ENCODE assay signal across 27 cellular contexts in genomic region chr20:61529354-61529753, GRCh38.
A peak's percentile ranks its signal among the peaks of the same experiment; 100 is the strongest.
DNase-seq lines count a peak whose midpoint lies in the region; ATAC-seq and TF ChIP-seq lines count a peak whose summit lies in the region.
"Had no signal": no experiment of that assay in that cellular context is flagged by ENCODE, and none has a peak within 500 bp of the region (broad histone marks: within the 10 kb centered on the region; RNA-seq: fewer than 3 reads in every experiment).

No MANE protein-coding gene starts in this region.

- TF ChIP-seq CTCF in MCF 10A (IDR thresholded peaks at IDR 0.05; ENCODE audit: unreplicated experiment) (no peak), breast epithelium (IDR thresholded peaks at IDR 0.05) (no peak), mammary epithelial cell (conservative IDR thresholded peaks at IDR 0.05 in 1 of 2, IDR thresholded peaks at IDR 0.05 in 1 of 2; ENCODE audit: extremely low read depth in 1 of 2, insufficient read depth in 1 of 2, low read depth in 1 of 2, low read length in 2 of 2) (no peak), foreskin keratinocyte (conservative IDR thresholded peaks at IDR 0.05) (no peak), WTC11 (IDR thresholded peaks at IDR 0.05) (no peak)

- dilution Hi-C loops in mammary epithelial cell (cut with HindIII; ENCODE audit: low sequenced_read_pairs) = no loop called here

- no peaks in the 10 kb centered on the region for H3K27me3 Mint-ChIP-seq in MCF 10A (ENCODE audit: insufficient read depth, unreplicated experiment)
- H3K27me3 Mint-ChIP-seq in WTC11 (ENCODE audit: low read depth) = peaks cover 23% of the 10 kb centered on the region
- H3K27me3 Mint-ChIP-seq: CD4-positive, CD25-positive, alpha-beta regulatory T cell; IgD-negative memory B cell had no signal

- H3K27ac ChIP-seq in breast epithelium = no peak overlapping the region
- no peak overlapping the region for H3K27ac ChIP-seq in mammary epithelial cell (ENCODE audit: insufficient read depth, low read depth, low read length)
- no peak overlapping the region for H3K27ac ChIP-seq in foreskin keratinocyte
- H3K27ac ChIP-seq: 22Rv1, BLaER1, SJSA1 had no signal

- DNase-seq in MCF 10A (ENCODE audit: unreplicated experiment) = peak; percentile 63
- no peak for DNase-seq in breast epithelium (ENCODE audit: low spot score in 2 of 2)
- peak; percentile 86 for DNase-seq in mammary epithelial cell
- DNase-seq in foreskin keratinocyte = peak; percentile 93 to 94
- no peak for DNase-seq in WTC11 (ENCODE audit: low spot score)
- DNase-seq in activated CD8-positive, alpha-beta memory T cell treated with anti-CD3 and anti-CD28 coated beads for 24 hours = no peak
- no peak for DNase-seq in midbrain (lab: John Stamatoyannopoulos, UW)
- DNase-seq: CD4-positive, CD25-positive, alpha-beta regulatory T cell; DMS153; DND-41; H9; HFFc6; NCI-H1092; NCI-H1417 treated with DMSO at 0.1 percent for 48 hours; NCI-H187; NCI-H2081 treated with DMSO at 0.1 percent for 48 hours; NCI-H2171 treated with DMSO at 0.1 percent for 48 hours; NCI-H345; NCI-H524; NCI-H774 had no signal

- H3K36me3 ChIP-seq in breast epithelium (no peaks in the 10 kb centered on the region), mammary epithelial cell (ENCODE audit: insufficient read depth, low read length) (no peaks in the 10 kb centered on the region)
- H3K36me3 ChIP-seq: BLaER1, SJSA1 had no signal

- no peak for TF ChIP-seq POLR2A in breast epithelium (IDR thresholded peaks at IDR 0.05)

- no peak overlapping the region for H3K9ac ChIP-seq in mammary epithelial cell (ENCODE audit: insufficient read depth, low read length)
- H3K9ac ChIP-seq: BLaER1 had no signal

- H3K4me3 Mint-ChIP-seq in MCF 10A (ENCODE audit: unreplicated experiment) = no peak overlapping the region
- no peak overlapping the region for H3K4me3 Mint-ChIP-seq in WTC11
- H3K4me3 Mint-ChIP-seq: CD4-positive, CD25-positive, alpha-beta regulatory T cell; GM23338; H9; HFFc6; IgD-negative memory B cell had no signal

- H2AFZ ChIP-seq in mammary epithelial cell (ENCODE audit: low read depth, low read length) = no peak overlapping the region
- H2AFZ ChIP-seq: GM23338 had no signal

- H3K4me1 Mint-ChIP-seq in MCF 10A (ENCODE audit: insufficient read depth, unreplicated experiment) (peaks cover 16% of the 10 kb centered on the region), WTC11 (peaks cover 18% of the 10 kb centered on the region)
- H3K4me1 Mint-ChIP-seq: CD4-positive, CD25-positive, alpha-beta regulatory T cell; IgD-negative memory B cell had no signal

- CTCF ChIA-PET in MCF 10A (lab: Yijun Ruan, JAX) = interaction anchor here (0.6 kb wide), 1 partner anchor 243 kb away, joined by 8 read pairs; no protein-coding TSS in a partner anchor
- CTCF ChIA-PET in mammary epithelial cell (lab: Charles Lee; ENCODE audit: low non-redundant PET) = no interaction called here
- CTCF ChIA-PET in WTC11 (lab: Charles Lee) = no interaction called here

- H3K27me3 ChIP-seq in breast epithelium (peaks cover 0 to 16% of the 10 kb centered on the region in 2 donors), mammary epithelial cell (ENCODE audit: insufficient read depth, low read length) (no peaks in the 10 kb centered on the region), foreskin keratinocyte (no peaks in the 10 kb centered on the region)
- H3K27me3 ChIP-seq: BLaER1 had no signal

- no peaks in the 10 kb centered on the region for H4K20me1 ChIP-seq in mammary epithelial cell (ENCODE audit: insufficient read depth, low read length)

- peak overlapping the region; percentile 50 for H3K27ac Mint-ChIP-seq in MCF 10A (ENCODE audit: low read depth, unreplicated experiment)
- H3K27ac Mint-ChIP-seq in WTC11 = no peak overlapping the region
- H3K27ac Mint-ChIP-seq: CD4-positive, CD25-positive, alpha-beta regulatory T cell; GM23338; H9; HFFc6; IgD-negative memory B cell had no signal

- WGBS in mammary epithelial cell (ENCODE audit: low coverage, missing lambda C conversion rate) = 27% methylated on average over 4 of the region's 5 CpGs

- H3K4me3 ChIP-seq in breast epithelium (no peak overlapping the region), mammary epithelial cell (replicated peaks in 1 of 3; ENCODE audit: insufficient read depth in 1 of 3, low read depth in 2 of 3, low read length in 3 of 3) (no peak overlapping the region)
- H3K4me3 ChIP-seq: BLaER1, GM23338, SJSA1 had no signal

- H3K4me1 ChIP-seq in breast epithelium = no peaks in the 10 kb centered on the region
- H3K4me1 ChIP-seq in mammary epithelial cell (ENCODE audit: insufficient read depth, low read length) = peaks cover 7% of the 10 kb centered on the region
- H3K4me1 ChIP-seq in foreskin keratinocyte = peaks cover 4% of the 10 kb centered on the region
- H3K4me1 ChIP-seq: BLaER1 had no signal

- H3K9me3 ChIP-seq in breast epithelium (no peaks in the 10 kb centered on the region), mammary epithelial cell (replicated peaks; ENCODE audit: insufficient read depth, low read length) (no peaks in the 10 kb centered on the region)
- H3K9me3 ChIP-seq: BLaER1, SJSA1 had no signal

- in situ Hi-C loops in mammary epithelial cell (cut with MboI; ENCODE audit: low sequenced_read_pairs in 2 of 2) = no loop called here

- POLR2A ChIA-PET in MCF 10A (lab: Yijun Ruan, JAX) (no interaction called here), WTC11 (lab: Charles Lee) (no interaction called here)

- no peaks in the 10 kb centered on the region for H3K9me3 Mint-ChIP-seq in MCF 10A (ENCODE audit: unreplicated experiment)
- no peaks in the 10 kb centered on the region for H3K9me3 Mint-ChIP-seq in WTC11
- H3K9me3 Mint-ChIP-seq: GM23338, H9, HFFc6 had no signal

- intact Hi-C loops in MCF 10A (cut with micrococcal nuclease) = no loop called here
- intact Hi-C loops in breast epithelium (cut with DNase I; ENCODE audit: low total_unique reads) = loop anchor here (5.0 kb wide), 1 partner anchor 667 kb away; no protein-coding TSS in a partner anchor
- intact Hi-C loops in mammary epithelial cell (cut with micrococcal nuclease) = no loop called here

- BruUV-seq in MCF 10A (replicated peaks; lab: Mats Ljungman, UMichigan) = no TSS peak
- no TSS peak for BruUV-seq in mammary epithelial cell (replicated peaks; lab: Mats Ljungman, UMichigan)

- peak; percentile 17 for ATAC-seq in foreskin keratinocyte
- no peak for ATAC-seq in WTC11
- no peak for ATAC-seq in GM21576 (IDR thresholded peaks at IDR 0.05; ENCODE audit: unreplicated experiment)
- ATAC-seq: GM23338, Right ventricle myocardium inferior had no signal

- no peaks in the 10 kb centered on the region for H3K79me2 ChIP-seq in mammary epithelial cell (ENCODE audit: insufficient read depth, low read length)

- H3K4me2 ChIP-seq in mammary epithelial cell (ENCODE audit: insufficient read depth, low read depth, low read length) = no peak overlapping the region
- H3K4me2 ChIP-seq: BLaER1, GM23338 had no signal

- peaks cover 16% of the 10 kb centered on the region for H3K36me3 Mint-ChIP-seq in MCF 10A (ENCODE audit: insufficient read depth, unreplicated experiment)
- no peaks in the 10 kb centered on the region for H3K36me3 Mint-ChIP-seq in WTC11
- H3K36me3 Mint-ChIP-seq: CD4-positive, CD25-positive, alpha-beta regulatory T cell had no signal

TF ChIP-seq in WTC11, 78 proteins besides CTCF, POLR2A, EP300 and RAD21:
- no peak for TF ChIP-seq TP53 (CRISPR knock-in tag; IDR thresholded peaks at IDR 0.05)
- no peak for TF ChIP-seq EMX1 (CRISPR knock-in tag; IDR thresholded peaks at IDR 0.05)
- TF ChIP-seq FOXP1 (CRISPR knock-in tag; IDR thresholded peaks at IDR 0.05; ENCODE audit: borderline replicate concordance) = no peak
- no peak for TF ChIP-seq ZNF423 (CRISPR knock-in tag; IDR thresholded peaks at IDR 0.05)
- no peak for TF ChIP-seq ZNF263 (CRISPR knock-in tag; IDR thresholded peaks at IDR 0.05; ENCODE audit: low read depth)
- no peak for TF ChIP-seq GRHL2 (CRISPR knock-in tag; IDR thresholded peaks at IDR 0.05; ENCODE audit: insufficient replicate concordance, severe bottlenecking)
- TF ChIP-seq TEAD1 (CRISPR knock-in tag; IDR thresholded peaks at IDR 0.05) = no peak
- no peak for TF ChIP-seq MXD4 (CRISPR knock-in tag; IDR thresholded peaks at IDR 0.05; ENCODE audit: borderline replicate concordance)
- no peak for TF ChIP-seq NFATC4 (CRISPR knock-in tag; IDR thresholded peaks at IDR 0.05)
- no peak for TF ChIP-seq NR3C1 (CRISPR knock-in tag; conservative IDR thresholded peaks at IDR 0.05; ENCODE audit: low read depth)
- no peak for TF ChIP-seq CREM (CRISPR knock-in tag; IDR thresholded peaks at IDR 0.05)
- TF ChIP-seq ELF4 (CRISPR knock-in tag; IDR thresholded peaks at IDR 0.05; ENCODE audit: low read depth) = no peak
- TF ChIP-seq ZNF232 (CRISPR knock-in tag; IDR thresholded peaks at IDR 0.05) = no peak
- TF ChIP-seq SMAD4 (CRISPR knock-in tag; IDR thresholded peaks at IDR 0.05) = no peak
- TF ChIP-seq ETV6 (CRISPR knock-in tag; IDR thresholded peaks at IDR 0.05) = no peak

Comparison
In these comparisons a context has a peak if more than half of its experiments do, and no peak if none do; other contexts are left out.
1. DNase-seq: peak in MCF 10A (single experiment), mammary epithelial cell (single experiment) and foreskin keratinocyte (2 of 2); none in breast epithelium (0 of 2), WTC11 (single experiment), activated CD8-positive, alpha-beta memory T cell treated with anti-CD3 and anti-CD28 coated beads for 24 hours (single experiment) and midbrain (single experiment).